Comparison of ENCODE assay signal across 8 cellular contexts in the genomic region with DNA sequence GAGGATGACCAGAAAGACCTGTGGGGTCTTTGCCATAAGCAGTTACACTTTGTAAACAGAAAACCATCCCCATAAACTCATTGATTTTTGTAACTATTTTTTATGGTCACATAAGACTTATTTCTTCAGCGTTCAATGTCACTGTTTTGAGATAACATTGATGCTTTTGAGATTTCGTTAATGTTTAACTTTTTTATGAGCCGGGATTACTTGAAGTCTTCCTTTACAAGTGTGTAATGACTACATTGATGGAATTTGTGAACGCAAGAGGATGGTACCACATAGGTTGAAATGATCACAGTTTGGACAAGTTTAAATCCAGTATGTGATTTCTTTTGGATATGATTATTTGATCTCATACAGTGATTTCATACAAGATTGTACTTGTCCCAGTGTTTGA. TPM values are rescaled to one million over a fixed set of nuclear protein-coding genes. Genes with fewer than 3 reads are reported as not detected.
DNase-seq lines count a peak whose midpoint lies in the region; FAIRE-seq and TF ChIP-seq lines count a peak whose summit lies in the region.

No MANE protein-coding gene starts in this region.

- peaks cover 53% of the 10 kb centered on the region for H3K4me1 Mint-ChIP-seq in nephron progenitor cell

- peaks cover 2% of the 10 kb centered on the region for H3K27me3 Mint-ChIP-seq in nephron progenitor cell (ENCODE audit: low read depth, poor library complexity)

- peak overlapping the region; percentile 79 to 97 (median 90) for H3K4me2 ChIP-seq in BLaER1 treated with 17β-estradiol and CSF1 and Interleukin-3, amounts not matched to agents 10 nM and 100 nM
- peak overlapping the region; percentile 93 for H3K4me2 ChIP-seq in KMS-11

- no peak overlapping the region for H3K27ac Mint-ChIP-seq in nephron progenitor cell

- H3K9me3 ChIP-seq in BLaER1 treated with 17β-estradiol and CSF1 and Interleukin-3, amounts not matched to agents 10 nM and 100 nM (replicated peaks in 1 of 11) = peaks cover 0 to 9% (median 0%) of the 10 kb centered on the region in 11 experiments; a peak in 6 of 22 replicates
- H3K9me3 ChIP-seq in colonic mucosa (no peaks in the 10 kb centered on the region), thyroid gland (no peaks in the 10 kb centered on the region)

- peaks cover 0 to 38% (median 22%) of the 10 kb centered on the region in 11 experiments; a peak in 13 of 22 replicates for H3K36me3 ChIP-seq in BLaER1 treated with 17β-estradiol and CSF1 and Interleukin-3, amounts not matched to agents 10 nM and 100 nM
- H3K36me3 ChIP-seq in KMS-11 (ENCODE audit: insufficient read depth) = no peaks in the 10 kb centered on the region
- no peaks in the 10 kb centered on the region for H3K36me3 ChIP-seq in colonic mucosa
- H3K36me3 ChIP-seq in thyroid gland = no peaks in the 10 kb centered on the region

- no peak overlapping the region for H3K27ac ChIP-seq in BLaER1 treated with 17β-estradiol and CSF1 and Interleukin-3, amounts not matched to agents 10 nM and 100 nM
- H3K27ac ChIP-seq in KMS-11 = no peak overlapping the region
- no peak overlapping the region for H3K27ac ChIP-seq in colonic mucosa
- no peak overlapping the region for H3K27ac ChIP-seq in thyroid gland

- no peaks in the 10 kb centered on the region for H3K27me3 ChIP-seq in BLaER1 treated with 17β-estradiol and CSF1 and Interleukin-3, amounts not matched to agents 10 nM and 100 nM
- no peaks in the 10 kb centered on the region for H3K27me3 ChIP-seq in KMS-11 (ENCODE audit: insufficient read depth, low read depth)
- H3K27me3 ChIP-seq in colonic mucosa = no peaks in the 10 kb centered on the region
- no peaks in the 10 kb centered on the region for H3K27me3 ChIP-seq in thyroid gland

- peak overlapping the region; percentile 70 to 99 (median 98); a peak in 19 of 20 replicates for H3K4me3 ChIP-seq in BLaER1 treated with 17β-estradiol and CSF1 and Interleukin-3, amounts not matched to agents 10 nM and 100 nM
- H3K4me3 ChIP-seq in KMS-11 (IDR thresholded peaks at IDR 0.05; ENCODE audit: insufficient read depth, low read depth, low read length) (no peak overlapping the region), colonic mucosa (peak overlapping the region; percentile 81), thyroid gland (replicated peaks in 1 of 3) (no peak overlapping the region)

- H3K4me3 Mint-ChIP-seq in nephron progenitor cell = peak overlapping the region; percentile 88

- H3K9ac ChIP-seq in BLaER1 treated with 17β-estradiol and CSF1 and Interleukin-3, amounts not matched to agents 10 nM and 100 nM = peak overlapping the region; percentile 78 to 98 (median 93); a peak in 19 of 22 replicates
- H3K9ac ChIP-seq in KMS-11 (no peak overlapping the region), colonic mucosa (ENCODE audit: low read depth in 2 of 2, low read length in 2 of 2) (peak overlapping the region in 1 of 2 donors; percentile 93)

- DNase-seq in colonic mucosa (no peak), nephron progenitor cell (no peak), amniotic stem cell (lab: John Stamatoyannopoulos, UW) (no peak), thyroid gland (no peak), SKM-1 (lab: John Stamatoyannopoulos, UW; ENCODE audit: unreplicated experiment) (no peak), H54 (ENCODE audit: insufficient read length, low spot score) (no peak)

- no peak overlapping the region for H2AFZ ChIP-seq in KMS-11 (ENCODE audit: low read depth)

- peaks cover 0 to 68% (median 44%) of the 10 kb centered on the region in 11 experiments; a peak in 17 of 22 replicates for H4K20me1 ChIP-seq in BLaER1 treated with 17β-estradiol and CSF1 and Interleukin-3, amounts not matched to agents 10 nM and 100 nM
- H4K20me1 ChIP-seq in KMS-11 (ENCODE audit: insufficient read depth) = no peaks in the 10 kb centered on the region

- WGBS in thyroid gland, 2 donors = 82 to 84% methylated on average over 4 of the region's 4 CpGs

- FAIRE-seq in H54 (lab: Jason Lieb, UNC) = no peak

- TF ChIP-seq CTCF in KMS-11 (conservative IDR thresholded peaks at IDR 0.05; ENCODE audit: low read depth, low read length) (no peak), colonic mucosa (IDR thresholded peaks at IDR 0.05) (no peak), nephron progenitor cell (IDR thresholded peaks at IDR 0.05) (no peak), thyroid gland (IDR thresholded peaks at IDR 0.05) (no peak)

- TF ChIP-seq POLR2A in thyroid gland (IDR thresholded peaks at IDR 0.05) (no peak), H54 (IDR thresholded peaks at IDR 0.05; ENCODE audit: low read depth, low read length) (no peak)

- H3K9me3 Mint-ChIP-seq in nephron progenitor cell = no peaks in the 10 kb centered on the region

- H3K4me1 ChIP-seq in BLaER1 treated with 17β-estradiol and CSF1 and Interleukin-3, amounts not matched to agents 10 nM and 100 nM = peaks cover 30 to 42% (median 36%) of the 10 kb centered on the region in 10 experiments
- peaks cover 34% of the 10 kb centered on the region for H3K4me1 ChIP-seq in KMS-11 (ENCODE audit: low read depth, poor library complexity, severe bottlenecking)
- no peaks in the 10 kb centered on the region for H3K4me1 ChIP-seq in colonic mucosa
- peaks cover 13 to 14% of the 10 kb centered on the region in 2 donors for H3K4me1 ChIP-seq in thyroid gland

- H3K36me3 Mint-ChIP-seq in nephron progenitor cell (ENCODE audit: low read depth) = peaks cover 16% of the 10 kb centered on the region

- H3K79me2 ChIP-seq in KMS-11 (ENCODE audit: insufficient read depth, low read depth) = peaks cover 56% of the 10 kb centered on the region

- intact Hi-C loops in colonic mucosa (cut with DNase I) = loop anchor here (10.0 kb wide), 2 partner anchors 131 to 211 kb away; no protein-coding TSS in a partner anchor
- intact Hi-C loops in thyroid gland (cut with DNase I) = no loop called here

RNA-seq across cellular contexts. Expression of a gene that starts 1.8 kb away (rescaled TPM):
- total RNA-seq in colonic mucosa (100 to 1,000 TPM; 159 to 189 TPM), thyroid gland (10 to 100 TPM; 27.2 to 53.3 (median 29.4) TPM)

Comparison
In these comparisons a context has a peak if more than half of its experiments do, and no peak if none do; other contexts are left out.
1. H3K4me3 ChIP-seq: peak in BLaER1 treated with 17β-estradiol and CSF1 and Interleukin-3, amounts not matched to agents 10 nM and 100 nM (10 of 10) and colonic mucosa (single experiment); none in KMS-11 (single experiment) and thyroid gland (0 of 3).